ENCODE assay signal across 11 cellular contexts in genomic region chr10:124228017-124228379, GRCh38.
"Had no signal": no experiment of that assay in that cellular context is flagged by ENCODE, and none has a peak within 500 bp of the region (broad histone marks: within the 10 kb centered on the region; RNA-seq: fewer than 3 reads in every experiment).

No MANE protein-coding gene starts in this region.

- DNase-seq: activated gamma-delta T cell treated with Interleukin-2 at 50 U/mL for 16 hours; central memory CD4-positive, alpha-beta T cell; cortex of kidney; effector CD8-positive, alpha-beta T cell; gastrocnemius medialis; heart right ventricle; kidney glomerular epithelial cell; posterior cingulate gyrus; SJCRH30; substantia nigra; transverse colon had no signal

- H3K27me3 ChIP-seq: gastrocnemius medialis, heart right ventricle, SJCRH30, transverse colon had no signal

- H3K36me3 ChIP-seq: gastrocnemius medialis, heart right ventricle, SJCRH30, transverse colon had no signal

- ATAC-seq: gastrocnemius medialis, heart right ventricle had no signal

- H3K4me3 ChIP-seq: gastrocnemius medialis, heart right ventricle, SJCRH30, transverse colon had no signal
